Comparison of ENCODE assay signal across 6 cellular contexts in the genomic region with DNA sequence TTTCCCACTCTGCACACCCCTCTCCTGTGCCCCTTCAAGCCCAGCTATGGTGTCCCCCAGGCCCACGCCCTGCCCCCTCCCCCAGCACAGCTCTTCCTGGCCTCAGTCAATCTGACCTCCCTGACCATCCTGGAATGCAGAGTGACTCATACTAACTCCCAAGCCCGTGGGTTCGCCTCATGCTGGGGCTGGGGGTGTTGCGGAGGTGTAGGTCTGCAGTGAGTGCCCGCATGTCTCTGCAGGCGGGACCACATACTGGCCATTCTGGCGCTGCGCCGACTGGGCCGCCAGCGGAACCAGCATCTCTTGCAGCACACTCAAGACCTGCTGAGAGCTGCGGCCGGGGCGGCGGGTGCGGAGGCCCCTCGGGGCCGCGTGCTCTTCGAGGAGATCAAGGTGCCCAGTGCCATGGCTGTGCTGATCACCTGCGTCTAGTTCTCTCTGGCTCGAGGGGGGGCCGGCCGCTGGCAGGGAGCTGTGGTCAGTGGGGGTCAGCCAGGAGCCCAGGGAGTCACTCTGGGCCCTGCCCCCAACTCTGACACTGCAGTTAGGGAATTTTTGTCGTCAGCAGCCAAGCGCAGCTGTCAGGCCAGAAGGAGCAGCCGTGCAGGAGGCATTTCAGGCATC. TPM values are rescaled to one million over a fixed set of nuclear protein-coding genes. Genes with fewer than 3 reads are reported as not detected.
DNase-seq lines count a peak whose midpoint lies in the region; TF ChIP-seq lines count a peak whose summit lies in the region.

No MANE protein-coding gene starts in this region.

- H3F3A ChIP-seq in DOHH2 (ENCODE audit: control insufficient read depth, insufficient read depth), result peaks cover 8% of the 10 kb centered on the region

- no peak overlapping the region for H2BK120ac ChIP-seq in mesendoderm (ENCODE audit: low read depth, low read length)

- H3K27ac ChIP-seq in DOHH2 (ENCODE audit: low read depth, low read length) (peak overlapping the region; percentile 88), mesendoderm (ENCODE audit: low read depth, low read length) (no peak overlapping the region)

- H2BK15ac ChIP-seq in mesendoderm (replicated peaks; ENCODE audit: low read depth), result no peak overlapping the region

- no peaks in the 10 kb centered on the region for H3K9me2 ChIP-seq in DOHH2 (replicated peaks; ENCODE audit: control insufficient read depth, low read length)

- H3K27me3 ChIP-seq in DOHH2 (ENCODE audit: control insufficient read depth, low read length), result no peaks in the 10 kb centered on the region
- H3K27me3 ChIP-seq in mesendoderm (ENCODE audit: insufficient read depth, low read length, poor library complexity), result no peaks in the 10 kb centered on the region

- H4K20me1 ChIP-seq in DOHH2 (ENCODE audit: control insufficient read depth, insufficient read depth, low read depth, low read length), result no peaks in the 10 kb centered on the region

- H3K9me3 ChIP-seq in DOHH2 (ENCODE audit: control insufficient read depth, insufficient read depth, low read length), result no peaks in the 10 kb centered on the region

- H3K79me2 ChIP-seq in DOHH2 (ENCODE audit: control insufficient read depth, low read length) (no peaks in the 10 kb centered on the region), mesendoderm (ENCODE audit: control insufficient read depth, insufficient read depth, low read length) (no peaks in the 10 kb centered on the region)

- H3K79me1 ChIP-seq in mesendoderm (ENCODE audit: low read length), result no peaks in the 10 kb centered on the region

- peak overlapping the region; percentile 29 for H3K56ac ChIP-seq in mesendoderm (ENCODE audit: low read length)

- H2AK5ac ChIP-seq in mesendoderm (ENCODE audit: low read length), result no peak overlapping the region

- peak overlapping the region; percentile 78 for H3K4me2 ChIP-seq in DOHH2 (ENCODE audit: low read length)
- H3K4me2 ChIP-seq in mesendoderm (ENCODE audit: low read length), result peak overlapping the region; percentile 13

- no CpG with 5 or more reads among the region's 27 CpGs for WGBS in mesendoderm (ENCODE audit: extremely low coverage, insufficient coverage, low lambda C conversion rate)

- H3K4me1 ChIP-seq in DOHH2 (ENCODE audit: control insufficient read depth, low read length) (peaks cover 93% of the 10 kb centered on the region), mesendoderm (ENCODE audit: control insufficient read depth, low read depth, low read length) (peaks cover 3% of the 10 kb centered on the region)

- DNase-seq in mesendoderm (peak; percentile 93), NCI-H1105 treated with DMSO at 0.1 percent for 48 hours (lab: John Stamatoyannopoulos, UW) (no peak), D341Med (ENCODE audit: low spot score) (no peak)
- DNase-seq in activated CD4-positive, alpha-beta T cell treated with anti-CD3 and anti-CD28 coated beads for 48 hours, result no peak

- H3K4me3 ChIP-seq in DOHH2 (ENCODE audit: low read length), result peak overlapping the region; percentile 53
- peak overlapping the region; percentile 27; the same call in 1 of the 2 replicates for H3K4me3 ChIP-seq in WI38 (ENCODE audit: low read depth, low read length)
- H3K4me3 ChIP-seq in mesendoderm (ENCODE audit: low read length), result no peak overlapping the region

- H4K8ac ChIP-seq in mesendoderm (ENCODE audit: low read depth, low read length), result no peak overlapping the region

- no peaks in the 10 kb centered on the region for H3K36me3 ChIP-seq in DOHH2 (ENCODE audit: control insufficient read depth, low read length)
- no peaks in the 10 kb centered on the region for H3K36me3 ChIP-seq in mesendoderm (ENCODE audit: control insufficient read depth, insufficient read depth, low read length)

- no peak overlapping the region for H3K4ac ChIP-seq in mesendoderm (ENCODE audit: low read depth, low read length)

- no peak overlapping the region for H2BK5ac ChIP-seq in mesendoderm (ENCODE audit: low read length)

- peak overlapping the region; percentile 47 for H3K9ac ChIP-seq in mesendoderm (ENCODE audit: low read length)

- no peak for TF ChIP-seq CTCF in DOHH2 (IDR thresholded peaks at IDR 0.05; ENCODE audit: low read depth, low read length, poor library complexity, severe bottlenecking)
- no peak for TF ChIP-seq CTCF in WI38 (IDR thresholded peaks at IDR 0.05; ENCODE audit: low read depth, low read length)

- no peak overlapping the region for H3K23ac ChIP-seq in mesendoderm (ENCODE audit: low read length)

- H4K5ac ChIP-seq in mesendoderm (ENCODE audit: low read length), result no peak overlapping the region

- peak overlapping the region; percentile 63 for H3K18ac ChIP-seq in mesendoderm (ENCODE audit: low read length)

RNA-seq across cellular contexts. Expression of a gene that starts 13.4 kb away (rescaled TPM):
- polyA plus RNA-seq in mesendoderm (2013, experiment 1 of 2), result 30.9 TPM
- 29.3 TPM for polyA plus RNA-seq in mesendoderm (2013, experiment 2 of 2)

RNA-seq across cellular contexts. Expression of a gene that starts 15.4 kb away (rescaled TPM):
- 0.10 TPM for polyA plus RNA-seq in mesendoderm (2013, experiment 1 of 2)
- not detected for polyA plus RNA-seq in mesendoderm (2013, experiment 2 of 2)

RNA-seq across cellular contexts. Expression of a gene that starts 25.9 kb away (rescaled TPM):
- polyA plus RNA-seq in mesendoderm (2013, experiment 1 of 2), result not detected
- polyA plus RNA-seq in mesendoderm (2013, experiment 2 of 2), result not detected

RNA-seq across cellular contexts. Expression of a gene that starts 52.6 kb away (rescaled TPM):
- 49.9 TPM for polyA plus RNA-seq in mesendoderm (2013, experiment 1 of 2)
- polyA plus RNA-seq in mesendoderm (2013, experiment 2 of 2), result 48.4 TPM
